In the genomic region with DNA sequence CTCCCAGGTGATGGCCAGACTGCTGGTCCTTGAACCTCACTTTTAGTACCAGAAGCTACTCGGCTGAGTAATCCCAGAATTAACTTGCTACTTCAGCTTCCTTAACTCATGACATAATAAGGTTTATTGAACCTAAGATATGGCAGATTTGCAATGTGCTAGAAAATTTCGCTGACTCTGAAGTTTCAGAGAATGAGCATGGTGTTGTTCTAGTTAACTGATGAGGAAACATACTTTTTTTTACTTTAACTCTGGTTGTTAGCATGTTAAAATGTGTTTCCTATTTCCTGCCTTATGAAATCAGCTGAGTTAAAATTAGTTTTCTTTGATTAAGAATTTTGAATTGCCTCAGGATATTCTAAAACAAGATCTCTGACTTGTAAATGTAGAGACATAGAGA, we compare ENCODE assay signal across 22 cellular contexts.
"Had no signal": no experiment of that assay in that cellular context is flagged by ENCODE, and none has a peak within 500 bp of the region (broad histone marks: within the 10 kb centered on the region; RNA-seq: fewer than 3 reads in every experiment).

No MANE protein-coding gene starts in this region.

- H3K27me3 Mint-ChIP-seq: naive thymus-derived CD4-positive, alpha-beta T cell; natural killer cell treated with Interleukin-12 subunit alpha and Interleukin-12 subunit beta and Interleukin-15 and Interleukin-18, amount 100 ng/mL, for 72 hours; progenitor cell of endocrine pancreas; stimulated activated naive CD8-positive, alpha-beta T cell treated with anti-CD3 and anti-CD28 coated beads, Interleukin-15, amount 100 ng/mL, for 72 hours had no signal

- H3K27ac ChIP-seq: left ventricle myocardium inferior, ovary, right atrium auricular region, skin epidermis, spleen, transverse colon, upper lobe of left lung, vagina had no signal

- ATAC-seq: mucosa of descending colon; naive thymus-derived CD4-positive, alpha-beta T cell; natural killer cell treated with Interleukin-12 subunit alpha and Interleukin-12 subunit beta and Interleukin-15 and Interleukin-18, amount 100 ng/mL, for 72 hours; sciatic nerve; stimulated activated effector memory CD8-positive, alpha-beta T cell treated with anti-CD3 and anti-CD28 coated beads, Interleukin-12 subunit alpha, Interleukin-12 subunit beta, amount 100 ng/mL, for 72 hours; stimulated activated naive CD8-positive, alpha-beta T cell treated with anti-CD3 and anti-CD28 coated beads, Interleukin-15, amount 100 ng/mL, for 72 hours had no signal

- H3K27me3 ChIP-seq: ovary, right atrium auricular region, spleen, transverse colon, upper lobe of left lung, vagina had no signal

- H3K4me1 ChIP-seq: right atrium auricular region, upper lobe of left lung, vagina had no signal

- H3K4me3 Mint-ChIP-seq: naive thymus-derived CD4-positive, alpha-beta T cell; natural killer cell treated with Interleukin-12 subunit alpha and Interleukin-12 subunit beta and Interleukin-15 and Interleukin-18, amount 100 ng/mL, for 72 hours; stimulated activated effector memory CD8-positive, alpha-beta T cell treated with anti-CD3 and anti-CD28 coated beads, Interleukin-12 subunit alpha, Interleukin-12 subunit beta, amount 100 ng/mL, for 72 hours; stimulated activated naive CD8-positive, alpha-beta T cell treated with anti-CD3 and anti-CD28 coated beads, Interleukin-15, amount 100 ng/mL, for 72 hours had no signal

- DNase-seq: hypothalamus; islet precursor cell; left ventricle myocardium inferior; midbrain; mucosa of descending colon; naive thymus-derived CD4-positive, alpha-beta T cell; ovary; spleen; stimulated activated CD4-positive, alpha-beta T cell treated with anti-CD3 and anti-CD28 coated beads, Interleukin-4, amount 100 ng/mL, for 24 hours; stimulated activated naive CD4-positive, alpha-beta T cell treated with Interleukin-2 at 50 U/mL for 16 hours; stimulated activated naive CD8-positive, alpha-beta T cell treated with anti-CD3 and anti-CD28 coated beads, Interleukin-15, amount 100 ng/mL, for 72 hours; substantia nigra; transverse colon; upper lobe of left lung had no signal

- H3K9me3 Mint-ChIP-seq: naive thymus-derived CD4-positive, alpha-beta T cell; natural killer cell treated with Interleukin-12 subunit alpha and Interleukin-12 subunit beta and Interleukin-15 and Interleukin-18, amount 100 ng/mL, for 72 hours; stimulated activated effector memory CD8-positive, alpha-beta T cell treated with anti-CD3 and anti-CD28 coated beads, Interleukin-12 subunit alpha, Interleukin-12 subunit beta, amount 100 ng/mL, for 72 hours; stimulated activated naive CD8-positive, alpha-beta T cell treated with anti-CD3 and anti-CD28 coated beads, Interleukin-15, amount 100 ng/mL, for 72 hours had no signal

- H3K4me1 Mint-ChIP-seq: stimulated activated effector memory CD8-positive, alpha-beta T cell treated with anti-CD3 and anti-CD28 coated beads, Interleukin-12 subunit alpha, Interleukin-12 subunit beta, amount 100 ng/mL, for 72 hours; stimulated activated naive CD8-positive, alpha-beta T cell treated with anti-CD3 and anti-CD28 coated beads, Interleukin-15, amount 100 ng/mL, for 72 hours had no signal

- H3K9me3 ChIP-seq: left ventricle myocardium inferior, mucosa of descending colon, ovary, right atrium auricular region, spleen, transverse colon, upper lobe of left lung, vagina had no signal

- H3K4me3 ChIP-seq: left ventricle myocardium inferior, lung, mucosa of descending colon, ovary, right atrium auricular region, skin epidermis, spleen, transverse colon, upper lobe of left lung, vagina had no signal

- H3K27ac Mint-ChIP-seq: naive thymus-derived CD4-positive, alpha-beta T cell; natural killer cell treated with Interleukin-12 subunit alpha and Interleukin-12 subunit beta and Interleukin-15 and Interleukin-18, amount 100 ng/mL, for 72 hours; progenitor cell of endocrine pancreas; stimulated activated effector memory CD8-positive, alpha-beta T cell treated with anti-CD3 and anti-CD28 coated beads, Interleukin-12 subunit alpha, Interleukin-12 subunit beta, amount 100 ng/mL, for 72 hours; stimulated activated naive CD8-positive, alpha-beta T cell treated with anti-CD3 and anti-CD28 coated beads, Interleukin-15, amount 100 ng/mL, for 72 hours had no signal

- H3K36me3 ChIP-seq: ovary had no signal
